ENCODE assay signal across 11 cellular contexts in the genomic region with DNA sequence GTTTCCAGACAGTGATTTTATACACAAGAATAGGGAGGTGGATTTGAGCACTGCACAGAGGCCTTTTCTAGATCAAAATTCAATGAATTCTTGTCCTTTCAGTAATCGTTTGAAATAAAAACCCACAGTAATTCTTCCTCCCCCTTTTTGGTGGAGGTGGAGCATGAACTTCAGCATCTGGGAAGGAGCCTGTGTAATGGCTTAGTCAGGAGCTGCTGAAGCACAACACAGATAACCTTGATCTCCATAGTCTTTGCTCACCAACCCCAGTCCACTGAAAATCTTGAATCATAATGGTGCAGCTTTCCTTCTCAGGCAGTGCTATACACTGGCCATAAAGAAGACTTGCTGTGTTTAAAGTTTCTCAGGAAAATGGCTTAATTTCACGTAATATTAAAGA. TPM values are rescaled to one million over a fixed set of nuclear protein-coding genes. Genes with fewer than 3 reads are reported as not detected.
DNase-seq lines count a peak whose midpoint lies in the region; ATAC-seq and TF ChIP-seq lines count a peak whose summit lies in the region.
"Had no signal": no experiment of that assay in that cellular context is flagged by ENCODE, and none has a peak within 500 bp of the region (broad histone marks: within the 10 kb centered on the region; RNA-seq: fewer than 3 reads in every experiment).

No MANE protein-coding gene starts in this region.

- H3K36me3 ChIP-seq in adipocyte (ENCODE audit: control insufficient read depth, insufficient read depth, low read length, severe bottlenecking): no peaks in the 10 kb centered on the region

- peak overlapping the region; percentile 55 for H3K27ac ChIP-seq in AG04450 (ENCODE audit: low read depth, low read length)
- H3K27ac ChIP-seq: psoas muscle had no signal

- no peak overlapping the region for H3K4me3 ChIP-seq in AG04450 (ENCODE audit: low read depth, low read length)
- no peak overlapping the region for H3K4me3 ChIP-seq in adipocyte (ENCODE audit: low read length)
- H3K4me3 ChIP-seq: psoas muscle had no signal

- H3K27me3 ChIP-seq in AG04450 (ENCODE audit: control insufficient read depth, insufficient read depth, low read length) (no peaks in the 10 kb centered on the region), adipocyte (replicated peaks; ENCODE audit: control insufficient read depth, insufficient read depth, low read length) (no peaks in the 10 kb centered on the region)

- H3K4me1 ChIP-seq in adipocyte (ENCODE audit: control insufficient read depth, insufficient read depth, low read length): peaks cover 36% of the 10 kb centered on the region
- H3K4me1 ChIP-seq: psoas muscle had no signal

- no peak for TF ChIP-seq CTCF in AG04450 (IDR thresholded peaks at IDR 0.05; ENCODE audit: low read depth, low read length)

- peak overlapping the region; percentile 22 for H3K9ac ChIP-seq in adipocyte (ENCODE audit: low read length)

- POLR2A ChIA-PET in AG04450 (lab: Yijun Ruan, JAX): no interaction called here

- H3K9me3 ChIP-seq in AG04450 (ENCODE audit: control insufficient read depth, insufficient read depth, low read length) (no peaks in the 10 kb centered on the region), adipocyte (ENCODE audit: control insufficient read depth, low read length) (no peaks in the 10 kb centered on the region)
- H3K9me3 ChIP-seq: psoas muscle had no signal

- no peak for ATAC-seq in GM21515 (IDR thresholded peaks at IDR 0.05; ENCODE audit: unreplicated experiment)

- peak; percentile 73 for DNase-seq in AG04450 (ENCODE audit: low read depth, low spot score)
- peak; percentile 67 for DNase-seq in HS-5 (ENCODE audit: low read depth)
- DNase-seq in adipocyte (ENCODE audit: low read depth): peak; percentile 42
- DNase-seq in iris pigment epithelial cell (ENCODE audit: low read depth): peak; percentile 91
- no peak for DNase-seq in AML-193 (lab: John Stamatoyannopoulos, UW)
- DNase-seq in activated effector memory CD4-positive, alpha-beta T cell treated with Interleukin-2 at 50 U/mL for 16 hours: no peak
- DNase-seq in NCI-H2171 (lab: John Stamatoyannopoulos, UW): no peak
- DNase-seq: activated B cell treated with CpG ODN at 0.5 μM for 24 hours, psoas muscle had no signal

- CTCF ChIA-PET in AG04450 (lab: Charles Lee): interaction anchor here (0.6 to 3.2 kb wide), 105 partner anchors 7 to 1044 kb away, joined by 3 to 68 read pairs (median 6); a partner anchor contains a TSS

RNA-seq across cellular contexts. Expression of a gene that starts 6.4 kb away (rescaled TPM):
- polyA plus RNA-seq in AG04450 (2011; rRNA removed): not detected in 2 replicates
- not detected in 2 replicates for polyA minus RNA-seq in AG04450 (2011; rRNA and poly(A)+ RNA removed)
- polyA plus RNA-seq: CD8-positive, alpha-beta memory T cell; psoas muscle had no signal

RNA-seq across cellular contexts. Expression of a gene that starts 35.2 kb away (rescaled TPM):
- polyA plus RNA-seq in AG04450 (2011; rRNA removed): 12.2 and 14.9 TPM in 2 replicates
- polyA minus RNA-seq in AG04450 (2011; rRNA and poly(A)+ RNA removed): 11.1 and 14.0 TPM in 2 replicates

Comparison
In these comparisons a context has a peak if more than half of its experiments do, and no peak if none do; other contexts are left out.
1. DNase-seq: peak in AG04450 (single experiment), HS-5 (single experiment), adipocyte (single experiment) and iris pigment epithelial cell (single experiment); none in AML-193 (0 of 2), activated effector memory CD4-positive, alpha-beta T cell treated with Interleukin-2 at 50 U/mL for 16 hours (single experiment) and NCI-H2171 (single experiment).